Comparison of ENCODE assay signal across 11 cellular contexts in genomic region chr5:126757713-126758357, GRCh38. TPM values are rescaled to one million over a fixed set of nuclear protein-coding genes. Genes with fewer than 3 reads are reported as not detected.
DNase-seq lines count a peak whose midpoint lies in the region; ATAC-seq and TF ChIP-seq lines count a peak whose summit lies in the region.
"Had no signal": no experiment of that assay in that cellular context is flagged by ENCODE, and none has a peak within 500 bp of the region (broad histone marks: within the 10 kb centered on the region; RNA-seq: fewer than 3 reads in every experiment).

No MANE protein-coding gene starts in this region.

- H3K9me3 Mint-ChIP-seq in activated CD4-positive, alpha-beta T cell treated with anti-CD3 and anti-CD28 coated beads, Interleukin-2, amount 10 ng/mL, durations not matched to agents 24 days and 14 days, result peaks cover 4% of the 10 kb centered on the region
- H3K9me3 Mint-ChIP-seq in activated B cell treated with CpG ODN at 0.5 μM for 24 hours (no peaks in the 10 kb centered on the region), natural killer cell (no peaks in the 10 kb centered on the region)

- H3K9me2 ChIP-seq in MM.1S (replicated peaks; ENCODE audit: insufficient read depth, low read length), result no peaks in the 10 kb centered on the region

- H3K9ac ChIP-seq in MM.1S (ENCODE audit: low read length), result peak overlapping the region; percentile 37; the same call in 1 of the 2 replicates

- peak overlapping the region; percentile 40 for H3K4me3 ChIP-seq in MM.1S (ENCODE audit: low read length)
- H3K4me3 ChIP-seq: mucosa of descending colon, prostate gland had no signal

- H3K36me3 ChIP-seq in MM.1S (replicated peaks; ENCODE audit: insufficient read depth, low read length), result no peaks in the 10 kb centered on the region
- H3K36me3 ChIP-seq: prostate gland had no signal

- POLR2A ChIA-PET in activated B cell treated with CpG ODN at 0.5 μM for 24 hours (lab: Charles Lee), result interaction anchor here (0.9 to 1.1 kb wide), 2 partner anchors 18 to 20 kb away, joined by 3 to 15 read pairs; partner anchors contain the start of gene LMNB1

- no peaks in the 10 kb centered on the region for H3K36me3 Mint-ChIP-seq in activated CD4-positive, alpha-beta T cell treated with anti-CD3 and anti-CD28 coated beads, Interleukin-2, amount 10 ng/mL, durations not matched to agents 24 days and 14 days (ENCODE audit: low read depth)
- no peaks in the 10 kb centered on the region for H3K36me3 Mint-ChIP-seq in activated B cell treated with CpG ODN at 0.5 μM for 24 hours (ENCODE audit: low read depth)
- no peaks in the 10 kb centered on the region for H3K36me3 Mint-ChIP-seq in natural killer cell

- H3K4me2 ChIP-seq in MM.1S (ENCODE audit: low read depth, low read length), result peak overlapping the region; percentile 76

- H3K4me1 ChIP-seq in MM.1S (ENCODE audit: low read length), result peaks cover 19% of the 10 kb centered on the region
- H3K4me1 ChIP-seq: prostate gland had no signal

- H3K27me3 Mint-ChIP-seq in activated CD4-positive, alpha-beta T cell treated with anti-CD3 and anti-CD28 coated beads, Interleukin-2, amount 10 ng/mL, durations not matched to agents 24 days and 14 days, result no peaks in the 10 kb centered on the region
- H3K27me3 Mint-ChIP-seq in activated B cell treated with CpG ODN at 0.5 μM for 24 hours (no peaks in the 10 kb centered on the region), natural killer cell (ENCODE audit: low read depth in 2 of 2) (no peaks in the 10 kb centered on the region)

- peak overlapping the region; percentile 61 for H3K4me3 Mint-ChIP-seq in activated CD4-positive, alpha-beta T cell treated with anti-CD3 and anti-CD28 coated beads, Interleukin-2, amount 10 ng/mL, durations not matched to agents 24 days and 14 days
- H3K4me3 Mint-ChIP-seq in activated B cell treated with CpG ODN at 0.5 μM for 24 hours, result peak overlapping the region; percentile 46
- H3K4me3 Mint-ChIP-seq in natural killer cell, result peak overlapping the region; percentile 71

- CTCF ChIA-PET in activated B cell treated with CpG ODN at 0.5 μM for 24 hours (lab: Charles Lee), result interaction anchor here (1.0 kb wide), 1 partner anchor 81 kb away, joined by 4 read pairs; no protein-coding TSS in a partner anchor

- H3K4me1 Mint-ChIP-seq in activated CD4-positive, alpha-beta T cell treated with anti-CD3 and anti-CD28 coated beads, Interleukin-2, amount 10 ng/mL, durations not matched to agents 24 days and 14 days, result peaks cover 38% of the 10 kb centered on the region
- H3K4me1 Mint-ChIP-seq in activated B cell treated with CpG ODN at 0.5 μM for 24 hours, result peaks cover 38% of the 10 kb centered on the region
- H3K4me1 Mint-ChIP-seq in natural killer cell, result peaks cover 10 to 15% of the 10 kb centered on the region in 2 donors

- H3K9me3 ChIP-seq in MM.1S (replicated peaks; ENCODE audit: insufficient read depth, low read length), result no peaks in the 10 kb centered on the region
- H3K9me3 ChIP-seq: mucosa of descending colon, prostate gland had no signal

- intact Hi-C loops in activated CD4-positive, alpha-beta T cell treated with anti-CD3 and anti-CD28 coated beads, Interleukin-2, amount 10 ng/mL, durations not matched to agents 24 days and 14 days (cut with micrococcal nuclease), result no loop called here
- intact Hi-C loops in activated B cell treated with CpG ODN at 0.5 μM for 24 hours (cut with micrococcal nuclease), result no loop called here
- intact Hi-C loops in natural killer cell (cut with micrococcal nuclease), result no loop called here

- H4K20me1 ChIP-seq in MM.1S (ENCODE audit: insufficient read depth, low read length), result no peaks in the 10 kb centered on the region

- no peaks in the 10 kb centered on the region for H3K79me2 ChIP-seq in MM.1S (ENCODE audit: low read length)

- H3F3A ChIP-seq in MM.1S (ENCODE audit: insufficient read depth, low read length), result peaks cover 24% of the 10 kb centered on the region

- TF ChIP-seq CTCF in MM.1S (IDR thresholded peaks at IDR 0.05; ENCODE audit: low read length) (no peak), activated B cell treated with CpG ODN at 0.5 μM for 24 hours (IDR thresholded peaks at IDR 0.05) (no peak), natural killer cell (IDR thresholded peaks at IDR 0.05) (no peak)

- no peaks in the 10 kb centered on the region for H3K27me3 ChIP-seq in MM.1S (replicated peaks; ENCODE audit: insufficient read depth, low read length)

- DNase-seq in activated CD4-positive, alpha-beta T cell treated with anti-CD3 and anti-CD28 coated beads, Interleukin-2, amount 10 ng/mL, durations not matched to agents 24 days and 14 days, result no peak
- no peak for DNase-seq in activated CD4-positive, alpha-beta T cell treated with anti-CD3 and anti-CD28 coated beads for 48 hours
- DNase-seq in MM.1S (no peak), activated B cell treated with CpG ODN at 0.5 μM for 24 hours (no peak), natural killer cell (no peak), nucleus accumbens (lab: John Stamatoyannopoulos, UW) (no peak)
- DNase-seq: DMS153 had no signal

- H2AFZ ChIP-seq in MM.1S (ENCODE audit: low read length), result peak overlapping the region; percentile 58

- ATAC-seq in activated B cell treated with CpG ODN at 0.5 μM for 24 hours (ENCODE audit: low read depth), result no peak
- ATAC-seq in natural killer cell, result no peak
- ATAC-seq in HG02852 (IDR thresholded peaks at IDR 0.05; ENCODE audit: unreplicated experiment), result no peak
- no peak for ATAC-seq in HG02571 (IDR thresholded peaks at IDR 0.05; ENCODE audit: unreplicated experiment)

- H3K27ac ChIP-seq in MM.1S (ENCODE audit: low read length), result peak overlapping the region; percentile 53; the same call in 1 of the 2 replicates
- H3K27ac ChIP-seq: prostate gland had no signal

- peak overlapping the region; percentile 89 for H3K27ac Mint-ChIP-seq in activated CD4-positive, alpha-beta T cell treated with anti-CD3 and anti-CD28 coated beads, Interleukin-2, amount 10 ng/mL, durations not matched to agents 24 days and 14 days
- H3K27ac Mint-ChIP-seq in activated B cell treated with CpG ODN at 0.5 μM for 24 hours, result peak overlapping the region; percentile 69
- peak overlapping the region; percentile 6 to 77 for H3K27ac Mint-ChIP-seq in natural killer cell

RNA-seq across cellular contexts. Expression of gene LMNB1, which starts 19.1 kb away (rescaled TPM):
- 223 and 225 TPM in 2 replicates for total RNA-seq in activated CD4-positive, alpha-beta T cell treated with anti-CD3 and anti-CD28 coated beads, Interleukin-2, amount 10 ng/mL, durations not matched to agents 24 days and 14 days
- 34.7 and 35.7 TPM in 2 replicates for total RNA-seq in activated B cell treated with CpG ODN at 0.5 μM for 24 hours
- 10 to 100 TPM; 31.2 to 57.8 (median 37.3) TPM for total RNA-seq in natural killer cell
